In genomic region chr6:36724514-36725385, GRCh38 we compare ENCODE assay signal across 8 cellular contexts. TPM values are rescaled to one million over a fixed set of nuclear protein-coding genes. Genes with fewer than 3 reads are reported as not detected.
DNase-seq lines count a peak whose midpoint lies in the region; ATAC-seq and TF ChIP-seq lines count a peak whose summit lies in the region.

No MANE protein-coding gene starts in this region.

- CTCF ChIA-PET in HCT116 (lab: Charles Lee) = interaction anchor here (0.7 to 2.6 kb wide), 10 partner anchors 10 to 423 kb away, joined by 3 to 36 read pairs (median 4); no protein-coding TSS in a partner anchor

- peaks cover 34 to 87% of the 10 kb centered on the region in 2 donors for H3K36me3 Mint-ChIP-seq in CD14-positive monocyte
- no peaks in the 10 kb centered on the region for H3K36me3 Mint-ChIP-seq in activated T-helper 1 cell treated with anti-CD3 and anti-CD28 coated beads, Interleukin-12 subunit alpha, Interleukin-12 subunit beta, Interleukin-2, Interleukin-4 antibody, amounts not matched to agents 30 ng/mL and 10 ng/mL and 1 ng/mL, durations not matched to agents 14 hours and 24 hours and 36 hours (ENCODE audit: low read depth)
- H3K36me3 Mint-ChIP-seq in glutamatergic neuron (ENCODE audit: unreplicated experiment) = no peaks in the 10 kb centered on the region

- TF ChIP-seq POLR2A in HCT116 (IDR thresholded peaks at IDR 0.05; ENCODE audit: borderline replicate concordance, extremely low read depth, insufficient read depth, insufficient read length) = no peak

- peak overlapping the region; percentile 10 for H2AFZ ChIP-seq in HCT116 (ENCODE audit: low read depth, low read length, poor library complexity, severe bottlenecking)

- H3K4me1 Mint-ChIP-seq in CD14-positive monocyte (peaks cover 39% of the 10 kb centered on the region), glutamatergic neuron (ENCODE audit: low read depth, unreplicated experiment) (peaks cover 25% of the 10 kb centered on the region)
- peaks cover 47% of the 10 kb centered on the region for H3K4me1 Mint-ChIP-seq in activated T-helper 1 cell treated with anti-CD3 and anti-CD28 coated beads, Interleukin-12 subunit alpha, Interleukin-12 subunit beta, Interleukin-2, Interleukin-4 antibody, amounts not matched to agents 30 ng/mL and 10 ng/mL and 1 ng/mL, durations not matched to agents 14 hours and 24 hours and 36 hours (ENCODE audit: low read depth)

- no peak overlapping the region for H3K27ac ChIP-seq in HCT116 (ENCODE audit: low read depth, low read length)

- H3K9me2 ChIP-seq in HCT116 (ENCODE audit: insufficient read depth) = no peaks in the 10 kb centered on the region

- H3K9me3 ChIP-seq in HCT116 (ENCODE audit: control insufficient read depth in 1 of 2, insufficient read depth in 1 of 2, low read depth in 1 of 2, low read length in 2 of 2) = no peaks in the 10 kb centered on the region

- no peaks in the 10 kb centered on the region for H3K27me3 ChIP-seq in HCT116 (ENCODE audit: insufficient read depth, low read length)

- BruUV-seq in HCT116 (replicated peaks; lab: Mats Ljungman, UMichigan) = no TSS peak

- peak; percentile 39 for TF ChIP-seq CTCF in CD14-positive monocyte (IDR thresholded peaks at IDR 0.05)
- TF ChIP-seq CTCF in HCT116 (IDR thresholded peaks at IDR 0.05 in 2 of 3, conservative IDR thresholded peaks at IDR 0.05 in 1 of 3; ENCODE audit: borderline replicate concordance in 1 of 3, insufficient read depth in 1 of 3, low read depth in 2 of 3, low read length in 2 of 3) = peak; percentile 70 to 89 (median 74)
- no peak for TF ChIP-seq CTCF in glutamatergic neuron (IDR thresholded peaks at IDR 0.05; ENCODE audit: partially characterized antibody, unreplicated experiment)
- TF ChIP-seq CTCF in retinal pigment epithelial cell (conservative IDR thresholded peaks at IDR 0.05; ENCODE audit: low read depth, low read length) = peak; percentile 72

- no peaks in the 10 kb centered on the region for H4K20me1 ChIP-seq in HCT116 (ENCODE audit: insufficient read depth)

- no peaks in the 10 kb centered on the region for H3K36me3 ChIP-seq in HCT116 (ENCODE audit: control insufficient read depth in 1 of 2, insufficient read depth in 2 of 2, low read length in 2 of 2)

- POLR2A ChIA-PET in HCT116 (lab: Charles Lee) = interaction anchor here (0.8 to 1.4 kb wide), 4 partner anchors 13 to 110 kb away, joined by 3 to 5 read pairs (median 3); partner anchors contain the start of gene CDKN1A

- intact Hi-C loops in CD14-positive monocyte (cut with micrococcal nuclease) = no loop called here
- intact Hi-C loops in HCT116 (cut with micrococcal nuclease) = loop anchor here (1.0 kb wide), 3 partner anchors 41 to 109 kb away; no protein-coding TSS in a partner anchor
- intact Hi-C loops in activated T-helper 1 cell treated with anti-CD3 and anti-CD28 coated beads, Interleukin-12 subunit alpha, Interleukin-12 subunit beta, Interleukin-2, Interleukin-4 antibody, amounts not matched to agents 30 ng/mL and 10 ng/mL and 1 ng/mL, durations not matched to agents 14 hours and 24 hours and 36 hours (cut with micrococcal nuclease) = loop anchor here (1.0 kb wide), 1 partner anchor 109 kb away; no protein-coding TSS in a partner anchor

- DNase-seq in CD14-positive monocyte (ENCODE audit: low spot score) (peak; percentile 58), HCT116 (ENCODE audit: low read depth, low spot score) (peak; percentile 78), NCI-H82 treated with DMSO at 0.1 percent for 48 hours (lab: John Stamatoyannopoulos, UW; ENCODE audit: unreplicated experiment) (peak; percentile 5), glutamatergic neuron (peak; percentile 78), retinal pigment epithelial cell (ENCODE audit: low read depth) (no peak)
- DNase-seq in activated T-helper 1 cell treated with anti-CD3 and anti-CD28 coated beads, Interleukin-12 subunit alpha, Interleukin-12 subunit beta, Interleukin-2, Interleukin-4 antibody, amounts not matched to agents 30 ng/mL and 10 ng/mL and 1 ng/mL, durations not matched to agents 14 hours and 24 hours and 36 hours (ENCODE audit: low spot score) = peak; percentile 13

- H3K4me3 ChIP-seq in HCT116 (replicated peaks in 1 of 2; ENCODE audit: low read depth in 1 of 2, low read length in 2 of 2) = no peak overlapping the region
- H3K4me3 ChIP-seq in retinal pigment epithelial cell (ENCODE audit: low read length) = no peak overlapping the region

- no peak overlapping the region for H3K9ac ChIP-seq in HCT116 (ENCODE audit: low read length)

- H3K9me3 Mint-ChIP-seq in CD14-positive monocyte (peaks cover 2 to 4% (median 3%) of the 10 kb centered on the region in 7 donors), glutamatergic neuron (ENCODE audit: unreplicated experiment) (peaks cover 7% of the 10 kb centered on the region)
- no peaks in the 10 kb centered on the region for H3K9me3 Mint-ChIP-seq in activated T-helper 1 cell treated with anti-CD3 and anti-CD28 coated beads, Interleukin-12 subunit alpha, Interleukin-12 subunit beta, Interleukin-2, Interleukin-4 antibody, amounts not matched to agents 30 ng/mL and 10 ng/mL and 1 ng/mL, durations not matched to agents 14 hours and 24 hours and 36 hours

- peaks cover 0 to 2% (median 2%) of the 10 kb centered on the region in 3 donors for H3K27me3 Mint-ChIP-seq in CD14-positive monocyte (ENCODE audit: low read depth in 3 of 3)
- H3K27me3 Mint-ChIP-seq in activated T-helper 1 cell treated with anti-CD3 and anti-CD28 coated beads, Interleukin-12 subunit alpha, Interleukin-12 subunit beta, Interleukin-2, Interleukin-4 antibody, amounts not matched to agents 30 ng/mL and 10 ng/mL and 1 ng/mL, durations not matched to agents 14 hours and 24 hours and 36 hours (ENCODE audit: insufficient read depth) = no peaks in the 10 kb centered on the region
- peaks cover 7% of the 10 kb centered on the region for H3K27me3 Mint-ChIP-seq in glutamatergic neuron (ENCODE audit: unreplicated experiment)

- H3K4me1 ChIP-seq in HCT116 (ENCODE audit: control insufficient read depth in 1 of 2, insufficient read depth in 2 of 2, low read length in 2 of 2) = no peaks in the 10 kb centered on the region; a peak in 1 of 4 replicates

- peak; percentile 96 for TF ChIP-seq RAD21 in HCT116 (IDR thresholded peaks at IDR 0.05; ENCODE audit: low read depth)

- H3K79me2 ChIP-seq in HCT116 (ENCODE audit: insufficient read depth, low read length) = no peaks in the 10 kb centered on the region

- H3K27ac Mint-ChIP-seq in CD14-positive monocyte (peak overlapping the region in 5 of 7 donors; percentile 3 to 73 (median 44)), glutamatergic neuron (ENCODE audit: unreplicated experiment) (no peak overlapping the region)
- no peak overlapping the region for H3K27ac Mint-ChIP-seq in activated T-helper 1 cell treated with anti-CD3 and anti-CD28 coated beads, Interleukin-12 subunit alpha, Interleukin-12 subunit beta, Interleukin-2, Interleukin-4 antibody, amounts not matched to agents 30 ng/mL and 10 ng/mL and 1 ng/mL, durations not matched to agents 14 hours and 24 hours and 36 hours

- H3K4me2 ChIP-seq in HCT116 (ENCODE audit: low read length) = no peak overlapping the region

- H3K4me3 Mint-ChIP-seq in CD14-positive monocyte (no peak overlapping the region), glutamatergic neuron (ENCODE audit: unreplicated experiment) (no peak overlapping the region)
- H3K4me3 Mint-ChIP-seq in activated T-helper 1 cell treated with anti-CD3 and anti-CD28 coated beads, Interleukin-12 subunit alpha, Interleukin-12 subunit beta, Interleukin-2, Interleukin-4 antibody, amounts not matched to agents 30 ng/mL and 10 ng/mL and 1 ng/mL, durations not matched to agents 14 hours and 24 hours and 36 hours = no peak overlapping the region

- ATAC-seq in HCT116 (peak; percentile 94), GM21576 (IDR thresholded peaks at IDR 0.05; ENCODE audit: unreplicated experiment) (no peak), GM21528 (IDR thresholded peaks at IDR 0.05; ENCODE audit: low FRiP score, unreplicated experiment) (no peak)

- RAD21 ChIA-PET in HCT116 (lab: Charles Lee; ENCODE audit: low non-redundant PET in 1 of 2, low total read pairs in 2 of 2, uncharacterized antibody in 2 of 2, unreplicated experiment in 2 of 2) = interaction anchor here (1.2 kb wide), 2 partner anchors 34 to 110 kb away, joined by 3 to 6 read pairs; no protein-coding TSS in a partner anchor

TF ChIP-seq in HCT116, 20 proteins besides CTCF, POLR2A, EP300 and RAD21 (continues in another document):
- no peak for TF ChIP-seq SRF (IDR thresholded peaks at IDR 0.05; ENCODE audit: low read depth)
- TF ChIP-seq MAX (IDR thresholded peaks at IDR 0.05) = no peak
- TF ChIP-seq ZNF274 (IDR thresholded peaks at IDR 0.05; ENCODE audit: low read depth, low read length) = no peak

RNA-seq across cellular contexts. Expression of gene RAB44, which starts 27.1 kb away (rescaled TPM):
- 1 to 10 TPM; 1.5 to 1.9 TPM for polyA plus RNA-seq in CD14-positive monocyte
- total RNA-seq in HCT116 (2021; ENCODE audit: unreplicated experiment) (0.05 TPM), glutamatergic neuron (ENCODE audit: unreplicated experiment) (not detected)
- 0.02 and 0.03 TPM in 2 replicates for polyA plus RNA-seq in HCT116 (2012)
- total RNA-seq in activated T-helper 1 cell treated with anti-CD3 and anti-CD28 coated beads, Interleukin-12 subunit alpha, Interleukin-12 subunit beta, Interleukin-2, Interleukin-4 antibody, amounts not matched to agents 30 ng/mL and 10 ng/mL and 1 ng/mL, durations not matched to agents 14 hours and 24 hours and 36 hours = 0.05 and 0.10 TPM in 2 replicates

RNA-seq across cellular contexts. Expression of gene CDKN1A, which starts 46.2 kb away (rescaled TPM):
- polyA plus RNA-seq in CD14-positive monocyte = 100 to 1,000 TPM; 117 to 144 TPM
- total RNA-seq in HCT116 (2021; ENCODE audit: unreplicated experiment) (179 TPM), glutamatergic neuron (ENCODE audit: unreplicated experiment) (41.3 TPM)
- 218 and 229 TPM in 2 replicates for polyA plus RNA-seq in HCT116 (2012)
- 105 and 107 TPM in 2 replicates for total RNA-seq in activated T-helper 1 cell treated with anti-CD3 and anti-CD28 coated beads, Interleukin-12 subunit alpha, Interleukin-12 subunit beta, Interleukin-2, Interleukin-4 antibody, amounts not matched to agents 30 ng/mL and 10 ng/mL and 1 ng/mL, durations not matched to agents 14 hours and 24 hours and 36 hours

Comparison
In these comparisons a context has a peak if more than half of its experiments do, and no peak if none do; other contexts are left out.
1. H3K27ac Mint-ChIP-seq: peak in CD14-positive monocyte (5 of 7); none in activated T-helper 1 cell treated with anti-CD3 and anti-CD28 coated beads, Interleukin-12 subunit alpha, Interleukin-12 subunit beta, Interleukin-2, Interleukin-4 antibody, amounts not matched to agents 30 ng/mL and 10 ng/mL and 1 ng/mL, durations not matched to agents 14 hours and 24 hours and 36 hours (single experiment) and glutamatergic neuron (single experiment).
2. intact Hi-C loops: an anchor here in HCT116 (1.0 kb wide) and activated T-helper 1 cell treated with anti-CD3 and anti-CD28 coated beads, Interleukin-12 subunit alpha, Interleukin-12 subunit beta, Interleukin-2, Interleukin-4 antibody, amounts not matched to agents 30 ng/mL and 10 ng/mL and 1 ng/mL, durations not matched to agents 14 hours and 24 hours and 36 hours (1.0 kb wide); none called in CD14-positive monocyte.